23 cellular contexts compared by ENCODE assay signal in the genomic region with DNA sequence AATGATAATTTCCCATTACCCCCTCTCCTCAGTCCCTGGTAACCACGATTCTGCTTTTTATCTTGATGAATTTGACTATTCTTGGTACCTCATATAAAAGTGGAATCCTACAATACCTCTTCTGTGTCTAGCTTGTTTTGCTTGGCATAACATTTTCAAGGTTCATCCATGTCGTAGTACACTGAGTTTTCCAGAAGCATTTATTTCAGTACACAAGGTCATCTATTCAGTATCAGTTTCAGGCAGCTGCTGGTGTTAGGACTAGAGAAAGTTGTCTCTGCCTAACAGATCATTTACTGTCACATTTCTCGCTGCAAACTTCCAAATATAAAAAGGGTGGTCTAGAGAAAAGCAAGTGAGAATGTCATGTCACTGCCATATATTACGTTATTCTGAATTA. TPM values are rescaled to one million over a fixed set of nuclear protein-coding genes. Genes with fewer than 3 reads are reported as not detected.
"Had no signal": no experiment of that assay in that cellular context is flagged by ENCODE, and none has a peak within 500 bp of the region (broad histone marks: within the 10 kb centered on the region; RNA-seq: fewer than 3 reads in every experiment).

No MANE protein-coding gene starts in this region.

- DNase-seq: activated CD4-positive, alpha-beta T cell treated with anti-CD3 and anti-CD28 coated beads, Interleukin-2, amount 50 U/mL, for 1 hour; activated CD8-positive, alpha-beta memory T cell treated with anti-CD3 and anti-CD28 coated beads for 24 hours; activated CD8-positive, alpha-beta memory T cell treated with anti-CD3 and anti-CD28 coated beads, Interleukin-2, amount 50 U/mL, for 48 hours; activated effector memory CD4-positive, alpha-beta T cell treated with anti-CD3 and anti-CD28 coated beads, Interleukin-2, amount 50 U/mL, for 16 hours; activated naive CD4-positive, alpha-beta T cell treated with anti-CD3 and anti-CD28 coated beads, Interleukin-2, amount 50 U/mL, for 16 hours; activated T-cell treated with anti-CD3 and anti-CD28 coated beads, Interleukin-2, amount 50 U/mL, for 72 hours; aorta; dermis blood vessel endothelial cell; effector memory CD8-positive, alpha-beta T cell; foreskin keratinocyte; glutamatergic neuron; hippocampal formation; midbrain; ovary; right lobe of liver; stimulated activated naive CD8-positive, alpha-beta T cell treated with anti-CD3 and anti-CD28 coated beads, Interleukin-15, Interleukin-2, amounts not matched to agents 100 U/mL and 50 U/mL, for 24 hours; substantia nigra; T-cell; trophoblast cell had no signal

- H3K4me3 ChIP-seq: lung, ovary, right lobe of liver, vagina had no signal

- H3K27ac ChIP-seq: foreskin keratinocyte, ovary, right lobe of liver, vagina had no signal

- H3K9me3 Mint-ChIP-seq: effector memory CD8-positive, alpha-beta T cell had no signal

- H3K36me3 ChIP-seq: ovary, right lobe of liver, vagina had no signal

- H3K4me1 ChIP-seq: right lobe of liver, vagina had no signal

- ATAC-seq: activated T-cell treated with anti-CD3 and anti-CD28 coated beads, Interleukin-2, amount 50 U/mL, for 72 hours; effector memory CD8-positive, alpha-beta T cell; foreskin keratinocyte; left lobe of liver; right lobe of liver; SK-N-SH treated with all-trans-retinoic acid at 6 μM for 48 hours; stimulated activated naive CD8-positive, alpha-beta T cell treated with anti-CD3 and anti-CD28 coated beads, Interleukin-15, Interleukin-2, amounts not matched to agents 100 U/mL and 50 U/mL, for 24 hours; T-cell had no signal

- H3K27ac Mint-ChIP-seq: activated T-cell treated with anti-CD3 and anti-CD28 coated beads, Interleukin-2, amount 50 U/mL, for 72 hours; effector memory CD8-positive, alpha-beta T cell; T-cell had no signal

- H3K36me3 Mint-ChIP-seq: T-cell had no signal

- H3K27me3 ChIP-seq: foreskin keratinocyte, ovary, right lobe of liver, vagina had no signal

- H3K4me1 Mint-ChIP-seq: T-cell had no signal

- H3K4me3 Mint-ChIP-seq: activated T-cell treated with anti-CD3 and anti-CD28 coated beads, Interleukin-2, amount 50 U/mL, for 72 hours; effector memory CD8-positive, alpha-beta T cell; T-cell had no signal

- H3K9me3 ChIP-seq: ovary, right lobe of liver, vagina had no signal

RNA-seq across cellular contexts. Expression of gene CDK15, which starts 35.8 kb away (rescaled TPM):
- total RNA-seq: activated T-cell treated with anti-CD3 and anti-CD28 coated beads, Interleukin-2, amount 50 U/mL, for 72 hours; dermis blood vessel endothelial cell; right lobe of liver; T-cell; vagina had no signal
